ENCODE assay signal across 9 cellular contexts in genomic region chr4:186839122-186840037, GRCh38.
DNase-seq lines count a peak whose midpoint lies in the region; ATAC-seq lines count a peak whose summit lies in the region.
"Had no signal": no experiment of that assay in that cellular context is flagged by ENCODE, and none has a peak within 500 bp of the region (broad histone marks: within the 10 kb centered on the region; RNA-seq: fewer than 3 reads in every experiment).

No MANE protein-coding gene starts in this region.

- no peaks in the 10 kb centered on the region for H3K4me1 ChIP-seq in esophagus (ENCODE audit: control insufficient read depth in 2 of 2, insufficient read depth in 2 of 2, low read length in 1 of 2)

- peaks cover 0 to 3% of the 10 kb centered on the region in 2 donors for H3K4me1 Mint-ChIP-seq in stimulated activated naive B cell treated with anti-CD40 and anti-IgM and Interleukin-4, amounts not matched to agents 10 μg/mL and 1 μg/mL and 100 μg/mL, for 72 hours
- H3K4me1 Mint-ChIP-seq in activated CD8-positive, alpha-beta memory T cell treated with anti-CD3 and anti-CD28 coated beads, Interleukin-2, amount 10 ng/mL, durations not matched to agents 7 days and 5 days = no peaks in the 10 kb centered on the region

- H3K4me3 Mint-ChIP-seq in stimulated activated naive B cell treated with anti-CD40 and anti-IgM and Interleukin-4, amounts not matched to agents 10 μg/mL and 1 μg/mL and 100 μg/mL, for 72 hours = no peak overlapping the region
- no peak overlapping the region for H3K4me3 Mint-ChIP-seq in activated CD8-positive, alpha-beta memory T cell treated with anti-CD3 and anti-CD28 coated beads, Interleukin-2, amount 10 ng/mL, durations not matched to agents 7 days and 5 days

- no peaks in the 10 kb centered on the region for H3K36me3 Mint-ChIP-seq in stimulated activated naive B cell treated with anti-CD40 and anti-IgM and Interleukin-4, amounts not matched to agents 10 μg/mL and 1 μg/mL and 100 μg/mL, for 72 hours
- H3K36me3 Mint-ChIP-seq in activated CD8-positive, alpha-beta memory T cell treated with anti-CD3 and anti-CD28 coated beads, Interleukin-2, amount 10 ng/mL, durations not matched to agents 7 days and 5 days = no peaks in the 10 kb centered on the region

- no peaks in the 10 kb centered on the region for H3K27me3 Mint-ChIP-seq in stimulated activated naive B cell treated with anti-CD40 and anti-IgM and Interleukin-4, amounts not matched to agents 10 μg/mL and 1 μg/mL and 100 μg/mL, for 72 hours
- no peaks in the 10 kb centered on the region for H3K27me3 Mint-ChIP-seq in activated CD8-positive, alpha-beta memory T cell treated with anti-CD3 and anti-CD28 coated beads, Interleukin-2, amount 10 ng/mL, durations not matched to agents 7 days and 5 days

- peak overlapping the region in 1 of 2 donors; percentile 19 for H3K4me3 ChIP-seq in esophagus (ENCODE audit: low read depth in 1 of 2, low read length in 2 of 2)
- H3K4me3 ChIP-seq: SK-N-MC had no signal

- peak overlapping the region; percentile 36 to 85 for H3K27ac ChIP-seq in esophagus (ENCODE audit: low read depth in 2 of 2, low read length in 1 of 2)
- H3K27ac ChIP-seq: SK-N-MC had no signal

- no peaks in the 10 kb centered on the region for H3K36me3 ChIP-seq in esophagus (ENCODE audit: control insufficient read depth in 2 of 2, insufficient read depth in 2 of 2, low read length in 1 of 2)

- DNase-seq in HT1080 (ENCODE audit: low read depth) (peak; percentile 58), globus pallidus (ENCODE audit: low spot score) (no peak), DMS153 (lab: John Stamatoyannopoulos, UW) (no peak), NCI-H2107 treated with DMSO at 0.1 percent for 48 hours (lab: John Stamatoyannopoulos, UW; ENCODE audit: unreplicated experiment) (no peak)
- no peak for DNase-seq in stimulated activated naive B cell treated with anti-CD40 and anti-IgM and Interleukin-4, amounts not matched to agents 10 μg/mL and 1 μg/mL and 100 μg/mL, for 72 hours
- no peak for DNase-seq in activated CD8-positive, alpha-beta memory T cell treated with anti-CD3 and anti-CD28 coated beads, Interleukin-2, amount 10 ng/mL, durations not matched to agents 7 days and 5 days

- no peak overlapping the region for H3K27ac Mint-ChIP-seq in stimulated activated naive B cell treated with anti-CD40 and anti-IgM and Interleukin-4, amounts not matched to agents 10 μg/mL and 1 μg/mL and 100 μg/mL, for 72 hours
- no peak overlapping the region for H3K27ac Mint-ChIP-seq in activated CD8-positive, alpha-beta memory T cell treated with anti-CD3 and anti-CD28 coated beads, Interleukin-2, amount 10 ng/mL, durations not matched to agents 7 days and 5 days

- H3K9me3 ChIP-seq in esophagus (ENCODE audit: control insufficient read depth in 2 of 2, insufficient read depth in 1 of 2, low read depth in 1 of 2, low read length in 1 of 2) = peaks cover 0 to 3% of the 10 kb centered on the region in 2 donors

- CTCF ChIA-PET in activated CD8-positive, alpha-beta memory T cell treated with anti-CD3 and anti-CD28 coated beads, Interleukin-2, amount 10 ng/mL, durations not matched to agents 7 days and 5 days (lab: Charles Lee) = no interaction called here

- peaks cover 7 to 9% of the 10 kb centered on the region in 2 donors for H3K9me3 Mint-ChIP-seq in stimulated activated naive B cell treated with anti-CD40 and anti-IgM and Interleukin-4, amounts not matched to agents 10 μg/mL and 1 μg/mL and 100 μg/mL, for 72 hours
- H3K9me3 Mint-ChIP-seq in activated CD8-positive, alpha-beta memory T cell treated with anti-CD3 and anti-CD28 coated beads, Interleukin-2, amount 10 ng/mL, durations not matched to agents 7 days and 5 days (ENCODE audit: low read depth) = peaks cover 2% of the 10 kb centered on the region

- 36 to 55% methylated on average over 11 of the region's 11 CpGs for WGBS in esophagus, 2 donors

- H3K27me3 ChIP-seq in esophagus (ENCODE audit: control insufficient read depth in 1 of 2, insufficient read depth in 2 of 2, low read length in 2 of 2) = no peaks in the 10 kb centered on the region

- peak; percentile 87 for ATAC-seq in GM19452 (IDR thresholded peaks at IDR 0.05; ENCODE audit: unreplicated experiment)
- ATAC-seq in stimulated activated naive B cell treated with anti-CD40 and anti-IgM and Interleukin-4, amounts not matched to agents 10 μg/mL and 1 μg/mL and 100 μg/mL, for 72 hours (replicated peaks) = peak; percentile 58 to 59
- ATAC-seq in activated CD8-positive, alpha-beta memory T cell treated with anti-CD3 and anti-CD28 coated beads, Interleukin-2, amount 10 ng/mL, durations not matched to agents 7 days and 5 days = no peak
